2 cellular contexts compared by ENCODE assay signal in genomic region chr10:5362873-5363272, GRCh38.
TF ChIP-seq lines count a peak whose summit lies in the region.

No MANE protein-coding gene starts in this region.

TF ChIP-seq in HEK293, 187 proteins besides CTCF, POLR2A, EP300 and RAD21:
- TF ChIP-seq ZNF24 (tag by site-specific recombination; IDR thresholded peaks at IDR 0.05) (peak; percentile 65), BCL6B (tag by site-specific recombination; IDR thresholded peaks at IDR 0.05) (no peak), ZNF335 (tag by site-specific recombination; conservative IDR thresholded peaks at IDR 0.05) (no peak)
- TF ChIP-seq, protein P1, sequence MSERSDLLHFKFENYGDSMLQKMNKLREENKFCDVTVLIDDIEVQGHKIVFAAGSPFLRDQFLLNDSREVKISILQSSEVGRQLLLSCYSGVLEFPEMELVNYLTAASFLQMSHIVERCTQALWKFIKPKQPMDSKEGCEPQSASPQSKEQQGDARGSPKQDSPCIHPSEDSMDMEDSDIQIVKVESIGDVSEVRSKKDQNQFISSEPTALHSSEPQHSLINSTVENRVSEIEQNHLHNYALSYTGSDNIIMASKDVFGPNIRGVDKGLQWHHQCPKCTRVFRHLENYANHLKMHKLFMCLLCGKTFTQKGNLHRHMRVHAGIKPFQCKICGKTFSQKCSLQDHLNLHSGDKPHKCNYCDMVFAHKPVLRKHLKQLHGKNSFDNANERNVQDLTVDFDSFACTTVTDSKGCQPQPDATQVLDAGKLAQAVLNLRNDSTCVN (tag by site-specific recombination; optimal IDR thresholded peaks at IDR 0.05) = no peak
TF ChIP-seq in HEK293: peak in this region for 1.

TF ChIP-seq in GM12878, 131 proteins besides CTCF, POLR2A, EP300 and RAD21:
- TF ChIP-seq NFYA (IDR thresholded peaks at IDR 0.05; ENCODE audit: borderline replicate concordance, low read depth, low read length) (no peak), ZNF24 (IDR thresholded peaks at IDR 0.05) (peak; percentile 97)
